Comparison of ENCODE assay signal across 31 cellular contexts in the genomic region with DNA sequence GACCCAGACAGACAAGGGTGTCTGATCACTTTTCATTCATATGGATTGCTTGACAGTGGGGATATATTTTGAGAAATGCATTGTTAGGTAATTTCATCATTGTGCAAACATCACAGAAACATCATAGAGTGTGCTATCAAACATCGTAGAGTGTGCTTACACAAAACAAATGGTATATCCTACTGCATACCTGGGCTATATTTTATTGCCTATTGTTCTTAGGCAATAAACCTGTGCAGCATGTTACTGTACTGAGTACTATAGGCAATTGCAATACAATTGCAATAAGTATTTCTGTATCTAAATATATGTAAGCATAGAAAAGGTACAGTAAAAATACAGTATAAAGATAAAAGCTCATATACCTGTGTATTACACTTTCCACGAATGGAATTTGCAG.
"Had no signal": no experiment of that assay in that cellular context is flagged by ENCODE, and none has a peak within 500 bp of the region (broad histone marks: within the 10 kb centered on the region; RNA-seq: fewer than 3 reads in every experiment).

No MANE protein-coding gene starts in this region.

- H3K27me3 ChIP-seq: adrenal gland, body of pancreas, brain microvascular endothelial cell, breast epithelium had no signal

- H3K27ac ChIP-seq: adrenal gland, body of pancreas, brain microvascular endothelial cell, breast epithelium, VCaP had no signal

- H3K36me3 ChIP-seq: adrenal gland, brain microvascular endothelial cell, breast epithelium had no signal

- H3K4me3 ChIP-seq: adrenal gland, body of pancreas, breast epithelium had no signal

- H3K4me1 ChIP-seq: adrenal gland, body of pancreas, breast epithelium had no signal

- ATAC-seq: activated CD8-positive, alpha-beta T cell treated with anti-CD3 and anti-CD28 coated beads for 36 hours; activated naive CD4-positive, alpha-beta T cell treated with anti-CD3 and anti-CD28 coated beads, Interleukin-2, amount 50 U/mL, for 72 hours; activated T-cell treated with anti-CD3 and anti-CD28 coated beads, Interleukin-2, amount 50 U/mL, for 4 hours; activated T-cell treated with anti-CD3 and anti-CD28 coated beads, Interleukin-2, amount 50 U/mL, for 72 hours; activated T-helper 17 cell treated with anti-CD3 and anti-CD28 coated beads, Interleukin-2, amount 50 U/mL, for 72 hours; body of pancreas had no signal

- H3K9me3 ChIP-seq: body of pancreas, breast epithelium had no signal

- DNase-seq: activated B cell treated with CpG ODN at 0.5 μM for 24 hours; activated CD4-positive, alpha-beta memory T cell treated with anti-CD3 and anti-CD28 coated beads for 36 hours; activated CD4-positive, alpha-beta T cell treated with anti-CD3 and anti-CD28 coated beads for 4 hours; activated CD4-positive, alpha-beta T cell treated with anti-CD3 and anti-CD28 coated beads, Interleukin-2, amount 10 ng/mL, durations not matched to agents 24 days and 14 days; activated CD4-positive, alpha-beta T cell treated with anti-CD3 and anti-CD28 coated beads, Interleukin-2, amount 50 U/mL, for 1 hour; activated CD4-positive, alpha-beta T cell treated with anti-CD3 and anti-CD28 coated beads, Interleukin-2, amount 50 U/mL, for 4 hours; activated CD4-positive, CD25-positive, alpha-beta regulatory T cell treated with anti-CD3 and anti-CD28 coated beads, Interleukin-2, amount 50 U/mL, for 72 hours; activated CD8-positive, alpha-beta memory T cell treated with anti-CD3 and anti-CD28 coated beads, Interleukin-2, amount 50 U/mL, for 4 hours; activated CD8-positive, alpha-beta T cell treated with anti-CD3 and anti-CD28 coated beads for 36 hours; activated effector memory CD4-positive, alpha-beta T cell treated with anti-CD3 and anti-CD28 coated beads, Interleukin-2, amount 50 U/mL, for 16 hours; activated gamma-delta T cell treated with Interleukin-2 at 50 U/mL for 16 hours; activated naive CD4-positive, alpha-beta T cell; activated naive CD4-positive, alpha-beta T cell treated with anti-CD3 and anti-CD28 coated beads for 36 hours; activated naive CD4-positive, alpha-beta T cell treated with anti-CD3 and anti-CD28 coated beads, Interleukin-2, amount 50 U/mL, for 16 hours; activated naive CD8-positive, alpha-beta T cell treated with anti-CD3 and anti-CD28 coated beads for 36 hours; activated T-cell treated with anti-CD3 and anti-CD28 coated beads for 4 hours; activated T-cell treated with anti-CD3 and anti-CD28 coated beads, Interleukin-2, amount 50 U/mL, for 1 hour; activated T-cell treated with anti-CD3 and anti-CD28 coated beads, Interleukin-2, amount 50 U/mL, for 4 hours; activated T-cell treated with anti-CD3 and anti-CD28 coated beads, Interleukin-2, amount 50 U/mL, for 72 hours; adrenal gland; amniotic stem cell; aorta; body of pancreas; brain microvascular endothelial cell; central memory CD4-positive, alpha-beta T cell; T-helper 2 cell; T-helper 9 cell had no signal
